In the genomic region with DNA sequence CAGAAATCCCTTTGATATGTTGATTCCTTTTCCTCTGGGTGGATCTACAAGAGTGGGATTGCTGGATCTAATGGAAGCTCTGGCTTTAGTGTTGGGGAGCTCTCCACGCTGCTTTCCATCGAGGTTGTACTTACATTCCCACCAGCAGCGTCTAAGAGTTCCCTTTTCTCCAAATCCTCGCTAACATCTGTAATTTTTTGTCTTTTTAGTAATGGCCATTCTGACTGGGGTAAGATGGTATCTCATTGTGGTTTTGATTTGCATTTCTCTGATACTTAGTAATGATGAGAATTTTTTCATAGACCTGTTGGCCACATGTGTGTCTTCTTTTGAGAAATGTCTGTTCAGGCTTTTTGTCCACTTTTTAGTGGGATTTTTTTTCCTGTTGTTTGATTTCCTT, we compare ENCODE assay signal across 19 cellular contexts.
"Had no signal": no experiment of that assay in that cellular context is flagged by ENCODE, and none has a peak within 500 bp of the region (broad histone marks: within the 10 kb centered on the region; RNA-seq: fewer than 3 reads in every experiment).

No MANE protein-coding gene starts in this region.

- H3K4me1 Mint-ChIP-seq: activated CD4-positive, alpha-beta T cell treated with anti-CD3 and anti-CD28 coated beads for 36 hours; stimulated activated memory B cell treated with anti-CD40 and anti-IgM and Interleukin-4, amounts not matched to agents 10 μg/mL and 1 μg/mL and 100 μg/mL, for 72 hours had no signal

- H3K9ac ChIP-seq: parathyroid adenoma had no signal

- H3K4me1 ChIP-seq: breast epithelium, parathyroid adenoma, testis had no signal

- H3K27ac ChIP-seq: breast epithelium, coronary artery, parathyroid adenoma, testis had no signal

- H3K4me3 ChIP-seq: breast epithelium, coronary artery, testis had no signal

- H3K79me2 ChIP-seq: parathyroid adenoma had no signal

- FAIRE-seq: endometrium had no signal

- H3K27me3 ChIP-seq: breast epithelium, testis had no signal

- H3K9me3 ChIP-seq: breast epithelium, testis had no signal

- H2AFZ ChIP-seq: parathyroid adenoma had no signal

- H3K9me3 Mint-ChIP-seq: activated T-helper 2 cell treated with anti-CD3 and anti-CD28 coated beads, Interferon-gamma antibody, Interleukin-2, Interleukin-4, amounts not matched to agents 10 μg/mL and 5 μg/mL and 100 μg/mL, durations not matched to agents 14 hours and 24 hours and 36 hours; immature natural killer cell; neural crest cell; type B pancreatic cell had no signal

- H3K36me3 Mint-ChIP-seq: stimulated activated memory B cell treated with anti-CD40 and anti-IgM and Interleukin-4, amounts not matched to agents 10 μg/mL and 1 μg/mL and 100 μg/mL, for 72 hours; type B pancreatic cell had no signal

- ATAC-seq: activated CD4-positive, alpha-beta T cell treated with anti-CD3 and anti-CD28 coated beads for 36 hours; left ventricle myocardium superior; sciatic nerve; stimulated activated memory B cell treated with anti-CD40 and anti-IgM and Interleukin-4, amounts not matched to agents 10 μg/mL and 1 μg/mL and 100 μg/mL, for 72 hours had no signal

- H3K36me3 ChIP-seq: breast epithelium had no signal

- H3K27ac Mint-ChIP-seq: activated CD4-positive, alpha-beta T cell treated with anti-CD3 and anti-CD28 coated beads for 36 hours; activated T-helper 2 cell treated with anti-CD3 and anti-CD28 coated beads, Interferon-gamma antibody, Interleukin-2, Interleukin-4, amounts not matched to agents 10 μg/mL and 5 μg/mL and 100 μg/mL, durations not matched to agents 14 hours and 24 hours and 36 hours; stimulated activated memory B cell treated with anti-CD40 and anti-IgM and Interleukin-4, amounts not matched to agents 10 μg/mL and 1 μg/mL and 100 μg/mL, for 72 hours; type B pancreatic cell had no signal

- H3K4me3 Mint-ChIP-seq: activated CD4-positive, alpha-beta T cell treated with anti-CD3 and anti-CD28 coated beads for 36 hours; immature natural killer cell; neural crest cell; stimulated activated memory B cell treated with anti-CD40 and anti-IgM and Interleukin-4, amounts not matched to agents 10 μg/mL and 1 μg/mL and 100 μg/mL, for 72 hours; type B pancreatic cell had no signal

- DNase-seq: activated CD4-positive, alpha-beta T cell treated with anti-CD3 and anti-CD28 coated beads for 36 hours; activated CD4-positive, alpha-beta T cell treated with anti-CD3 and anti-CD28 coated beads, Interleukin-2, amount 50 U/mL, for 48 hours; activated naive CD4-positive, alpha-beta T cell treated with Interleukin-2 at 50 U/mL for 16 hours; activated T-cell treated with anti-CD3 and anti-CD28 coated beads, Interleukin-2, amount 50 U/mL, for 1 hour; immature natural killer cell; kidney glomerular epithelial cell; left ventricle myocardium superior; stimulated activated CD4-positive, alpha-beta T cell treated with anti-CD3 and anti-CD28 coated beads, Interleukin-4, amount 100 ng/mL, for 4 hours; SW 1271 had no signal

- H3K27me3 Mint-ChIP-seq: activated CD4-positive, alpha-beta T cell treated with anti-CD3 and anti-CD28 coated beads for 36 hours had no signal
